Comparison of ENCODE assay signal across 24 cellular contexts in the genomic region with DNA sequence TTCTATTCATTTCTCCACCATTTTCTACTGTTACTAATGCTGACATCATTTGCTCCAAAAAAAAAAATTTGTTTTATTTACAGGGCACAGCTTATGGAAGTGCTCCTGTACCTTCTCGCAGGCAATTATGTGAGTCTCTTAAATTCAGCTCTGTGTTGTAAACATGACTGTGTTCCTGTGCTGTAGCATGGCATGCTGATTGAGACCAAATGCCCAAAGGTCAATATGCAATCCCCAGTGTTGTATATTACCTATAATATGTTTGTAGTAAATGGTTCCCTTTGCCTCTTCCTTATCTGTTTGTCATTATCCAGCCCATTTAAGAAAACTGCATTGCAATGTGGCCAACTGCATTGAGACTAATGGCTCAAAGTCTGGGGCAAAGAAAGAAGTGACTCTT.
DNase-seq lines count a peak whose midpoint lies in the region; ATAC-seq, FAIRE-seq and TF ChIP-seq lines count a peak whose summit lies in the region.
"Had no signal": no experiment of that assay in that cellular context is flagged by ENCODE, and none has a peak within 500 bp of the region (broad histone marks: within the 10 kb centered on the region; RNA-seq: fewer than 3 reads in every experiment).

No MANE protein-coding gene starts in this region.

- H2AFZ ChIP-seq in GM23338 (peak overlapping the region; percentile 74), H1 (ENCODE audit: low read length) (peak overlapping the region; percentile 5; the same call in 1 of the 2 replicates), neural cell (ENCODE audit: low read depth, low read length) (no peak overlapping the region)

- ATAC-seq in GM23338 = no peak
- ATAC-seq in left colon = peak; percentile 71
- ATAC-seq: A549; CD8-positive, alpha-beta T cell had no signal

- no peak overlapping the region for H3K23ac ChIP-seq in H1 (ENCODE audit: insufficient read length)

- DNase-seq in GM23338 (ENCODE audit: low spot score) (no peak), H1 (ENCODE audit: low read depth in 1 of 2, low spot score in 2 of 2) (no peak), left colon (no peak), HFFc6 (no peak), mucosa of gallbladder (ENCODE audit: low spot score) (no peak), NOMO-1 (lab: John Stamatoyannopoulos, UW; ENCODE audit: unreplicated experiment in 2 of 2) (no peak)
- DNase-seq in effector CD4-positive, alpha-beta T cell = no peak
- DNase-seq: AML-193; Caco-2; Calu3; CD4-positive, alpha-beta T cell; CD8-positive, alpha-beta T cell; DMS79 treated with DMSO at 0.1 percent for 48 hours; GF-D8 had no signal

- WGBS in H1 (ENCODE audit: extremely low coverage in 1 of 2, insufficient coverage in 1 of 2, insufficient read length in 1 of 2, insufficient replicate concordance in 2 of 2, low coverage in 1 of 2, low lambda C conversion rate in 2 of 2, missing lambda C conversion rate in 1 of 2), 2 experiments = 88% methylated on average over 1 of the region's 1 CpG; no CpG with 5 or more reads in 1 of the 2 experiments

- no peaks in the 10 kb centered on the region for H3K27me3 ChIP-seq in GM23338 (ENCODE audit: insufficient read depth)
- no peaks in the 10 kb centered on the region for H3K27me3 ChIP-seq in H1 (replicated peaks in 1 of 4; ENCODE audit: control insufficient read depth in 3 of 4, extremely low read depth in 1 of 4, insufficient read depth in 3 of 4, low read length in 3 of 4)
- no peaks in the 10 kb centered on the region for H3K27me3 ChIP-seq in neural cell (ENCODE audit: insufficient read depth, low read depth, low read length)
- H3K27me3 ChIP-seq: BLaER1 treated with 17β-estradiol and CSF1 and Interleukin-3, amounts not matched to agents 10 nM and 100 nM had no signal

- H4K20me1 ChIP-seq in GM23338 (replicated peaks; ENCODE audit: insufficient read depth) (no peaks in the 10 kb centered on the region), H1 (replicated peaks in 1 of 2; ENCODE audit: control insufficient read depth in 1 of 2, insufficient read depth in 2 of 2, low read length in 2 of 2) (no peaks in the 10 kb centered on the region), neural cell (ENCODE audit: insufficient read depth) (no peaks in the 10 kb centered on the region)
- H4K20me1 ChIP-seq: BLaER1 treated with 17β-estradiol and CSF1 and Interleukin-3, amounts not matched to agents 10 nM and 100 nM had no signal

- no peaks in the 10 kb centered on the region for H3K9me2 ChIP-seq in GM23338 (ENCODE audit: insufficient read depth)
- H3K9me2 ChIP-seq in neural cell (ENCODE audit: insufficient read depth, low read length) = no peaks in the 10 kb centered on the region

- H4K5ac ChIP-seq in H1 (ENCODE audit: insufficient read length, low read depth, low read length) = no peak overlapping the region

- H3K4me1 ChIP-seq in GM23338 (ENCODE audit: insufficient read depth) = peaks cover 33% of the 10 kb centered on the region
- peaks cover 0 to 7% (median 0%) of the 10 kb centered on the region in 4 experiments; a peak in 2 of 7 replicates for H3K4me1 ChIP-seq in H1 (replicated peaks in 1 of 4; ENCODE audit: control insufficient read depth in 3 of 4, insufficient read depth in 4 of 4, low read length in 3 of 4)
- H3K4me1 ChIP-seq: A549; BLaER1 treated with 17β-estradiol and CSF1 and Interleukin-3, amounts not matched to agents 10 nM and 100 nM; Caco-2 had no signal

- H3K4me3 Mint-ChIP-seq in GM23338 (no peak overlapping the region), HFFc6 (no peak overlapping the region)
- H3K4me3 Mint-ChIP-seq: B cell; CD4-positive, alpha-beta T cell; CD8-positive, alpha-beta T cell had no signal

- no peak for FAIRE-seq in H1 (lab: Jason Lieb, UNC)
- FAIRE-seq: A549, D721Med, G401.6, GM12891, GM19239 had no signal

- H2AK5ac ChIP-seq in H1 (ENCODE audit: low read depth, low read length) = no peak overlapping the region

- H3K27me3 Mint-ChIP-seq in GM23338 (ENCODE audit: insufficient read depth, low read depth, poor library complexity) (no peaks in the 10 kb centered on the region), HFFc6 (ENCODE audit: insufficient read depth) (no peaks in the 10 kb centered on the region)
- H3K27me3 Mint-ChIP-seq: B cell; CD4-positive, alpha-beta T cell had no signal

- H4K8ac ChIP-seq in H1 (ENCODE audit: extremely low read depth, insufficient read depth, low read length) = no peak overlapping the region

- intact Hi-C loops in left colon (cut with DNase I, micrococcal nuclease) = no loop called here

- no peak overlapping the region for H2BK120ac ChIP-seq in H1 (replicated peaks; ENCODE audit: low read depth, low read length)

- H3K4me2 ChIP-seq in GM23338 (no peak overlapping the region), H1 (ENCODE audit: insufficient read depth in 1 of 2, low read depth in 2 of 2, low read length in 2 of 2) (no peak overlapping the region), neural cell (ENCODE audit: low read length) (no peak overlapping the region)
- H3K4me2 ChIP-seq: A549; BLaER1 treated with 17β-estradiol and CSF1 and Interleukin-3, amounts not matched to agents 10 nM and 100 nM had no signal

- H2BK15ac ChIP-seq in H1 (ENCODE audit: low read length) = no peak overlapping the region

- no peak for TF ChIP-seq POLR2A in H1 (IDR thresholded peaks at IDR 0.05; ENCODE audit: control extremely low read depth in 1 of 2, low read depth in 2 of 2, low read length in 2 of 2)

- no peak overlapping the region for H4K91ac ChIP-seq in H1 (replicated peaks; ENCODE audit: insufficient read length, low read length)

- no peaks in the 10 kb centered on the region for H3K79me1 ChIP-seq in H1 (ENCODE audit: low read depth, low read length)

- no peaks in the 10 kb centered on the region for H3K36me3 Mint-ChIP-seq in GM23338 (ENCODE audit: low read depth)
- H3K36me3 Mint-ChIP-seq in HFFc6 (ENCODE audit: low read depth) = 0 out of 2 replicates have a peak, but pooled peaks cover 3% of the 10 kb centered on the region
- H3K36me3 Mint-ChIP-seq: CD8-positive, alpha-beta T cell had no signal

- no peak overlapping the region; the same call in 1 of the 2 replicates for H3K27ac Mint-ChIP-seq in GM23338
- no peak overlapping the region for H3K27ac Mint-ChIP-seq in HFFc6
- H3K27ac Mint-ChIP-seq: B cell; CD4-positive, alpha-beta T cell; CD8-positive, alpha-beta T cell had no signal

- H3K4ac ChIP-seq in H1 (replicated peaks; ENCODE audit: insufficient read length, low read depth, low read length) = no peak overlapping the region

- H3K9ac ChIP-seq in H1 (replicated peaks in 1 of 4; ENCODE audit: extremely low read depth in 1 of 4, low read depth in 3 of 4, low read length in 3 of 4) = no peak overlapping the region
- no peak overlapping the region for H3K9ac ChIP-seq in neural cell (ENCODE audit: low read length)
- H3K9ac ChIP-seq: BLaER1 treated with 17β-estradiol and CSF1 and Interleukin-3, amounts not matched to agents 10 nM and 100 nM had no signal

- TF ChIP-seq EP300 in H1 (IDR thresholded peaks at IDR 0.05; ENCODE audit: borderline replicate concordance in 1 of 2, low read depth in 2 of 2, low read length in 2 of 2) = no peak
- no peak for TF ChIP-seq EP300 in neural cell (conservative IDR thresholded peaks at IDR 0.05; ENCODE audit: poor library complexity, severe bottlenecking)

- no peak overlapping the region for H2BK20ac ChIP-seq in H1 (ENCODE audit: low read length)

- H3K9me3 ChIP-seq in H1 (ENCODE audit: insufficient read depth in 2 of 2, low read depth in 1 of 2, low read length in 1 of 2) = no peaks in the 10 kb centered on the region
- no peaks in the 10 kb centered on the region for H3K9me3 ChIP-seq in neural cell (ENCODE audit: low read length)
- H3K9me3 ChIP-seq: A549; BLaER1 treated with 17β-estradiol and CSF1 and Interleukin-3, amounts not matched to agents 10 nM and 100 nM; Caco-2 had no signal

- H3K18ac ChIP-seq in H1 (ENCODE audit: extremely low read depth, low read length) = no peak overlapping the region

- CTCF ChIA-PET in H1 (lab: Charles Lee; ENCODE audit: partially characterized antibody) = interaction anchor here (0.8 kb wide), 1 partner anchor 112 kb away, joined by 3 read pairs; no protein-coding TSS in a partner anchor

- no peak overlapping the region for H2BK5ac ChIP-seq in H1 (ENCODE audit: low read depth, low read length)

- TF ChIP-seq CTCF in GM23338 (conservative IDR thresholded peaks at IDR 0.05; ENCODE audit: low read depth in 2 of 2) (no peak), H1 (IDR thresholded peaks at IDR 0.05; ENCODE audit: control extremely low read depth in 1 of 3, insufficient read depth in 1 of 3, low read depth in 1 of 3, low read length in 3 of 3) (no peak), neural cell (IDR thresholded peaks at IDR 0.05; ENCODE audit: poor library complexity, severe bottlenecking) (no peak), HFFc6 (IDR thresholded peaks at IDR 0.05) (no peak)

- H3F3A ChIP-seq in GM23338 (replicated peaks; ENCODE audit: low read depth) = no peaks in the 10 kb centered on the region
- H3F3A ChIP-seq in neural cell (ENCODE audit: insufficient read depth, low read length, poor library complexity, severe bottlenecking) = peaks cover 3% of the 10 kb centered on the region

- H3K79me2 ChIP-seq in GM23338 (replicated peaks; ENCODE audit: insufficient read depth) (no peaks in the 10 kb centered on the region), H1 (ENCODE audit: control insufficient read depth in 1 of 2, insufficient read depth in 2 of 2, low read length in 2 of 2) (no peaks in the 10 kb centered on the region), neural cell (replicated peaks; ENCODE audit: insufficient read depth, low read length) (no peaks in the 10 kb centered on the region)

- no peak for TF ChIP-seq RAD21 in H1 (IDR thresholded peaks at IDR 0.05 in 1 of 2, conservative IDR thresholded peaks at IDR 0.05 in 1 of 2; ENCODE audit: low read depth in 2 of 2, low read length in 2 of 2)
- no peak for TF ChIP-seq RAD21 in neural cell (conservative IDR thresholded peaks at IDR 0.05)

- H3K4me3 ChIP-seq in GM23338 (no peak overlapping the region), H1 (ENCODE audit: extremely low read depth in 1 of 4, insufficient read depth in 2 of 4, low read depth in 3 of 4, low read length in 4 of 4) (no peak overlapping the region), neural cell (ENCODE audit: low read length) (peak overlapping the region; percentile 36)
- H3K4me3 ChIP-seq: A549; BLaER1 treated with 17β-estradiol and CSF1 and Interleukin-3, amounts not matched to agents 10 nM and 100 nM had no signal

- H3K36me3 ChIP-seq in GM23338 (ENCODE audit: insufficient read depth) = no peaks in the 10 kb centered on the region
- no peaks in the 10 kb centered on the region for H3K36me3 ChIP-seq in H1 (ENCODE audit: control insufficient read depth in 2 of 4, insufficient read depth in 4 of 4, low read length in 3 of 4)
- no peaks in the 10 kb centered on the region for H3K36me3 ChIP-seq in neural cell (ENCODE audit: insufficient read depth, low read length)
- H3K36me3 ChIP-seq: BLaER1 treated with 17β-estradiol and CSF1 and Interleukin-3, amounts not matched to agents 10 nM and 100 nM had no signal

- H3K9me3 Mint-ChIP-seq in GM23338 (no peaks in the 10 kb centered on the region), HFFc6 (peaks cover 23% of the 10 kb centered on the region)

- no peak overlapping the region for H3K14ac ChIP-seq in H1 (ENCODE audit: insufficient read length)

- H3K4me1 Mint-ChIP-seq in GM23338 (peaks cover 35% of the 10 kb centered on the region; the same call in 2 of the 3 replicates), HFFc6 (ENCODE audit: low read depth) (no peaks in the 10 kb centered on the region)
- H3K4me1 Mint-ChIP-seq: B cell had no signal

- H3K23me2 ChIP-seq in H1 (ENCODE audit: low read depth, low read length) = no peaks in the 10 kb centered on the region

- no peak overlapping the region for H2BK12ac ChIP-seq in H1 (ENCODE audit: low read depth, low read length)

- no peak overlapping the region for H3K56ac ChIP-seq in H1 (replicated peaks; ENCODE audit: insufficient read length, low read depth, low read length)

- POLR2A ChIA-PET in H1 (lab: Charles Lee; ENCODE audit: partially characterized antibody) = no interaction called here

- H3K27ac ChIP-seq in GM23338 (ENCODE audit: low read depth) = no peak overlapping the region
- no peak overlapping the region for H3K27ac ChIP-seq in H1 (ENCODE audit: low read depth, low read length)
- peak overlapping the region; percentile 40 for H3K27ac ChIP-seq in neural cell (ENCODE audit: low read length)
- H3K27ac ChIP-seq: 22Rv1; A549; BLaER1 treated with 17β-estradiol and CSF1 and Interleukin-3, amounts not matched to agents 10 nM and 100 nM; C4-2B had no signal
